Comparison of ENCODE assay signal across 8 cellular contexts in genomic region chr6:31769684-31770371, GRCh38. TPM values are rescaled to one million over a fixed set of nuclear protein-coding genes. Genes with fewer than 3 reads are reported as not detected.
DNase-seq lines count a peak whose midpoint lies in the region; ATAC-seq and TF ChIP-seq lines count a peak whose summit lies in the region.

No MANE protein-coding gene starts in this region.

- H3K27ac ChIP-seq in dorsolateral prefrontal cortex: no peak overlapping the region

- no peak overlapping the region for H3K27ac Mint-ChIP-seq in mesothelial cell of epicardium
- peak overlapping the region; percentile 33 for H3K27ac Mint-ChIP-seq in stimulated activated effector memory CD8-positive, alpha-beta T cell treated with anti-CD3 and anti-CD28 coated beads, Interleukin-12 subunit alpha, Interleukin-12 subunit beta, amount 100 ng/mL, for 72 hours

- H3K27me3 Mint-ChIP-seq in mesothelial cell of epicardium (ENCODE audit: low read depth): no peaks in the 10 kb centered on the region

- no peaks in the 10 kb centered on the region for H3K27me3 ChIP-seq in dorsolateral prefrontal cortex

- H3K4me3 Mint-ChIP-seq in mesothelial cell of epicardium: no peak overlapping the region
- H3K4me3 Mint-ChIP-seq in stimulated activated effector memory CD8-positive, alpha-beta T cell treated with anti-CD3 and anti-CD28 coated beads, Interleukin-12 subunit alpha, Interleukin-12 subunit beta, amount 100 ng/mL, for 72 hours: no peak overlapping the region

- peak; percentile 88 for ATAC-seq in stimulated activated effector memory CD8-positive, alpha-beta T cell treated with anti-CD3 and anti-CD28 coated beads, Interleukin-12 subunit alpha, Interleukin-12 subunit beta, amount 100 ng/mL, for 72 hours
- ATAC-seq in HG03571 (IDR thresholded peaks at IDR 0.05; ENCODE audit: unreplicated experiment): no peak

- H3K4me1 Mint-ChIP-seq in mesothelial cell of epicardium: no peaks in the 10 kb centered on the region
- peaks cover 30% of the 10 kb centered on the region for H3K4me1 Mint-ChIP-seq in stimulated activated effector memory CD8-positive, alpha-beta T cell treated with anti-CD3 and anti-CD28 coated beads, Interleukin-12 subunit alpha, Interleukin-12 subunit beta, amount 100 ng/mL, for 72 hours

- no peaks in the 10 kb centered on the region for H3K9me3 Mint-ChIP-seq in mesothelial cell of epicardium
- H3K9me3 Mint-ChIP-seq in stimulated activated effector memory CD8-positive, alpha-beta T cell treated with anti-CD3 and anti-CD28 coated beads, Interleukin-12 subunit alpha, Interleukin-12 subunit beta, amount 100 ng/mL, for 72 hours: no peaks in the 10 kb centered on the region

- intact Hi-C loops in dorsolateral prefrontal cortex (cut with DNase I): no loop called here

- H3K4me3 ChIP-seq in dorsolateral prefrontal cortex: no peak overlapping the region

- peak; percentile 90 for TF ChIP-seq CTCF in GM13977 (IDR thresholded peaks at IDR 0.05; ENCODE audit: extremely low read depth, insufficient read depth, missing control alignments)
- peak in 55 of 56 donors; percentile 14 to 61 (median 46) for TF ChIP-seq CTCF in dorsolateral prefrontal cortex (IDR thresholded peaks at IDR 0.05 in 54 of 56, conservative IDR thresholded peaks at IDR 0.05 in 2 of 56; ENCODE audit: low read depth in 1 of 56, partially characterized antibody in 56 of 56)
- TF ChIP-seq CTCF in mesothelial cell of epicardium (IDR thresholded peaks at IDR 0.05; ENCODE audit: unreplicated experiment): peak; percentile 37

- in situ Hi-C loops in GM13977 (cut with MboI; ENCODE audit: low pct_unique_long_range_greater_than_20kb, low sequenced_read_pairs, unreplicated experiment): no loop called here

- no peaks in the 10 kb centered on the region for H3K36me3 Mint-ChIP-seq in mesothelial cell of epicardium
- H3K36me3 Mint-ChIP-seq in stimulated activated effector memory CD8-positive, alpha-beta T cell treated with anti-CD3 and anti-CD28 coated beads, Interleukin-12 subunit alpha, Interleukin-12 subunit beta, amount 100 ng/mL, for 72 hours: no peaks in the 10 kb centered on the region

- DNase-seq in 8988T: peak; percentile 97
- DNase-seq in GM13977 (ENCODE audit: low spot score): peak; percentile 93
- DNase-seq in NCI-H69 (lab: John Stamatoyannopoulos, UW): peak; percentile 82
- DNase-seq in activated CD4-positive, alpha-beta T cell treated with anti-CD3 and anti-CD28 coated beads, Interleukin-2, amount 50 U/mL, for 1 hour: peak; percentile 81
- DNase-seq in dorsolateral prefrontal cortex: no peak
- DNase-seq in mesothelial cell of epicardium (ENCODE audit: low spot score in 2 of 2, unreplicated experiment in 2 of 2): no peak
- DNase-seq in stimulated activated effector memory CD8-positive, alpha-beta T cell treated with anti-CD3 and anti-CD28 coated beads, Interleukin-12 subunit alpha, Interleukin-12 subunit beta, amount 100 ng/mL, for 72 hours (ENCODE audit: low spot score in 2 of 2): peak; percentile 77 to 93

RNA-seq across cellular contexts. Expression of gene VWA7, which starts 7.3 kb away (rescaled TPM):
- total RNA-seq in dorsolateral prefrontal cortex (10 to 100 TPM in 116 of 120 experiments, 1 to 10 TPM in 4; 5.9 to 42.6 (median 21.4) TPM), mesothelial cell of epicardium (1.5 to 1.8 TPM (median 1.6 TPM) in 3 replicates)

RNA-seq across cellular contexts. Expression of gene SAPCD1, which starts 7.4 kb away (rescaled TPM):
- 1 to 10 TPM in 92 of 120 experiments, under 1 TPM in 10, not detected in 18; 0.54 to 7.7 (median 1.9) TPM for total RNA-seq in dorsolateral prefrontal cortex
- total RNA-seq in mesothelial cell of epicardium: 8.7 to 12.8 TPM (median 11.6 TPM) in 3 replicates

RNA-seq across cellular contexts. Expression of gene VARS1, which starts 25.7 kb away (rescaled TPM):
- 10 to 100 TPM; 36.7 to 78.7 (median 56.4) TPM for total RNA-seq in dorsolateral prefrontal cortex
- 82.8 to 90.4 TPM (median 83.8 TPM) in 3 replicates for total RNA-seq in mesothelial cell of epicardium

RNA-seq across cellular contexts. Expression of gene MSH5, which starts 30.0 kb away (rescaled TPM):
- total RNA-seq in dorsolateral prefrontal cortex (10 to 100 TPM in 56 of 120 experiments, 1 to 10 TPM in 63, under 1 TPM in 1; 0.83 to 23.4 (median 9.7) TPM), mesothelial cell of epicardium (38.6 to 48.2 TPM (median 42.9 TPM) in 3 replicates)

RNA-seq across cellular contexts. Expression of gene CLIC1, which starts 33.5 kb away (rescaled TPM):
- total RNA-seq in dorsolateral prefrontal cortex (10 to 100 TPM in 119 of 120 experiments, 1 to 10 TPM in 1; 6.1 to 85.5 (median 25.3) TPM), mesothelial cell of epicardium (133 to 139 TPM (median 136 TPM) in 3 replicates)

Comparison
In these comparisons a context has a peak if more than half of its experiments do, and no peak if none do; other contexts are left out.
1. DNase-seq: peak in 8988T (single experiment), GM13977 (single experiment), NCI-H69 (single experiment), activated CD4-positive, alpha-beta T cell treated with anti-CD3 and anti-CD28 coated beads, Interleukin-2, amount 50 U/mL, for 1 hour (single experiment) and stimulated activated effector memory CD8-positive, alpha-beta T cell treated with anti-CD3 and anti-CD28 coated beads, Interleukin-12 subunit alpha, Interleukin-12 subunit beta, amount 100 ng/mL, for 72 hours (2 of 2); none in dorsolateral prefrontal cortex (0 of 10) and mesothelial cell of epicardium (0 of 2).
2. CTCF ChIP-seq: peak in every context shown above with its lines; median percentile 90 in GM13977; 46 in dorsolateral prefrontal cortex; 37 in mesothelial cell of epicardium.